In the genomic region with DNA sequence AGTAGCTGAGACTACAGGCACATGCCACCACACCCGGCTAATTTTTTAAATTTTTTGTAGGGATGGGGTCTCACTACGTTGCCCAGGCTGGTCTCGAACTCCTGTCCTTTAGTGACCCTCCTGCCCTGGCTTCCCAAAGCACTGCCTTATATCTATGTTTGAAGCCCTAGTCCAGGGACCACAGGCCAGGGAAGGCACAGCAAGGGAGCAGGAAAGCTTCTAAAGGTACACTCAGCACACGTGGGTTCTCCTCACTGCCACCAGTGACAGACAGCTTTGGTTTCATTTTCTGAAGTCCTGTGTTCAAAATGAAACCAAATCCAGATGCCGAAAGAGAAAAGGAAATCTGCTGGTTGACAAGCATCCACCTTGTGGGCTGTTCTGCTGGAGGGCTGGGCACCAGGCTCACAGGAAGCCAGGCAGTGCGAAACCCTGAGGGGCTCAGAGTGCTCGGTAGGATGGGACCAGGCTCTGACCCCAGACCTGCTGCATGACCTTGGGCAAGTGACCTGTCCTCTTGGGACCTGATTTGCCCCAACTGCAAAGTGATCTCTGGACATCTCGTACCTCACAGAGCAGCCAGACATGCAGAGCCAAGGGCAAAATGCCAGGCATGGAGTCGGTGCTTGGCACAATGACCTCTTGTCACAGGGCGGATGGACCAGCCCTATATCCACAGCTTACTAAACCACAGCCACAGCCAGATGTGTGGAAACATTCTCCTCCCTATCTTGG, we compare ENCODE assay signal across 9 cellular contexts. TPM values are rescaled to one million over a fixed set of nuclear protein-coding genes. Genes with fewer than 3 reads are reported as not detected.
DNase-seq lines count a peak whose midpoint lies in the region; TF ChIP-seq lines count a peak whose summit lies in the region.
"Had no signal": no experiment of that assay in that cellular context is flagged by ENCODE, and none has a peak within 500 bp of the region (broad histone marks: within the 10 kb centered on the region; RNA-seq: fewer than 3 reads in every experiment).

No MANE protein-coding gene starts in this region.

- H3K4me1 ChIP-seq in MM.1S (ENCODE audit: low read length) (peaks cover 22% of the 10 kb centered on the region), muscle layer of duodenum (ENCODE audit: control insufficient read depth in 1 of 2, insufficient read depth in 2 of 2, low read length in 2 of 2) (peaks cover 6 to 21% of the 10 kb centered on the region in 2 donors)

- peak overlapping the region; percentile 18; the same call in 1 of the 2 replicates for H2AFZ ChIP-seq in MM.1S (ENCODE audit: low read length)

- H3K27ac ChIP-seq in MM.1S (ENCODE audit: low read length) (peak overlapping the region; percentile 63; the same call in 1 of the 2 replicates), muscle layer of duodenum (ENCODE audit: low read length) (no peak overlapping the region)

- H3K36me3 ChIP-seq in MM.1S (replicated peaks; ENCODE audit: insufficient read depth, low read length) (no peaks in the 10 kb centered on the region), muscle layer of duodenum (ENCODE audit: control insufficient read depth in 1 of 2, insufficient read depth in 2 of 2, low read length in 2 of 2) (no peaks in the 10 kb centered on the region), H7 (replicated peaks; ENCODE audit: control insufficient read depth, insufficient read depth, low read length) (peaks cover 9% of the 10 kb centered on the region)

- peaks cover 34% of the 10 kb centered on the region for H3F3A ChIP-seq in MM.1S (ENCODE audit: insufficient read depth, low read length)

- H3K27me3 ChIP-seq in MM.1S (replicated peaks; ENCODE audit: insufficient read depth, low read length): no peaks in the 10 kb centered on the region
- H3K27me3 ChIP-seq in muscle layer of duodenum (ENCODE audit: low read depth, low read length): no peaks in the 10 kb centered on the region
- no peaks in the 10 kb centered on the region for H3K27me3 ChIP-seq in H7 (ENCODE audit: control insufficient read depth, insufficient read depth, low read length)

- no peaks in the 10 kb centered on the region for H4K20me1 ChIP-seq in MM.1S (ENCODE audit: insufficient read depth, low read length)

- H3K9ac ChIP-seq in MM.1S (ENCODE audit: low read length): peak overlapping the region; percentile 35; the same call in 1 of the 2 replicates

- no peaks in the 10 kb centered on the region for H3K9me2 ChIP-seq in MM.1S (replicated peaks; ENCODE audit: insufficient read depth, low read length)

- peak overlapping the region; percentile 69 for H3K4me2 ChIP-seq in MM.1S (ENCODE audit: low read depth, low read length)

- TF ChIP-seq CTCF in MM.1S (IDR thresholded peaks at IDR 0.05; ENCODE audit: low read length): no peak

- peaks cover 4% of the 10 kb centered on the region for H3K79me2 ChIP-seq in MM.1S (ENCODE audit: low read length)

- DNase-seq in C1 segment of cervical spinal cord (lab: John Stamatoyannopoulos, UW) (peak in 11 of 14 donors; percentile 17 to 61 (median 41)), MM.1S (peak; percentile 96), H7 (no peak), NCI-H526 treated with DMSO at 0.1 percent for 48 hours (lab: John Stamatoyannopoulos, UW) (no peak), NCI-H446 treated with DMSO at 0.1 percent for 48 hours (lab: John Stamatoyannopoulos, UW) (no peak), NCI-H526 (lab: John Stamatoyannopoulos, UW) (no peak)
- DNase-seq in central memory CD4-positive, alpha-beta T cell: peak; percentile 70

- H3K4me3 ChIP-seq in MM.1S (ENCODE audit: low read length): peak overlapping the region; percentile 35
- peak overlapping the region; percentile 6 to 42 for H3K4me3 ChIP-seq in muscle layer of duodenum (ENCODE audit: low read depth in 1 of 2, low read length in 2 of 2)
- H3K4me3 ChIP-seq in H7 (ENCODE audit: insufficient read depth, low read depth, low read length): no peak overlapping the region

- H3K9me3 ChIP-seq in MM.1S (replicated peaks; ENCODE audit: insufficient read depth, low read length): no peaks in the 10 kb centered on the region
- H3K9me3 ChIP-seq in muscle layer of duodenum (ENCODE audit: control insufficient read depth in 1 of 2, low read length in 2 of 2): no peaks in the 10 kb centered on the region

RNA-seq across cellular contexts. Expression of a gene that starts 2.7 kb away (rescaled TPM):
- total RNA-seq in H7 (2014; rRNA removed; shearing (Covaris generic)): 16.3 and 16.4 TPM in 2 replicates

RNA-seq across cellular contexts. Expression of a gene that starts 10.4 kb away (rescaled TPM):
- total RNA-seq in H7 (2014; rRNA removed; shearing (Covaris generic)): not detected in 2 replicates
- total RNA-seq: endothelial cell of umbilical vein had no signal

RNA-seq across cellular contexts. Expression of a gene that starts 14.7 kb away (rescaled TPM):
- not detected in 2 replicates for total RNA-seq in H7 (2014; rRNA removed; shearing (Covaris generic))
- total RNA-seq: endothelial cell of umbilical vein had no signal

RNA-seq across cellular contexts. Expression of a gene that starts 17.6 kb away (rescaled TPM):
- total RNA-seq in H7 (2014; rRNA removed; shearing (Covaris generic)): not detected in 2 replicates
- total RNA-seq: endothelial cell of umbilical vein had no signal

RNA-seq across cellular contexts. Expression of a gene that starts 22.4 kb away (rescaled TPM):
- not detected in 2 replicates for total RNA-seq in H7 (2014; rRNA removed; shearing (Covaris generic))
- total RNA-seq: endothelial cell of umbilical vein had no signal

Comparison
In these comparisons a context has a peak if more than half of its experiments do, and no peak if none do; other contexts are left out.
1. DNase-seq: peak in C1 segment of cervical spinal cord (11 of 14), MM.1S (single experiment) and central memory CD4-positive, alpha-beta T cell (single experiment); none in H7 (single experiment), NCI-H526 treated with DMSO at 0.1 percent for 48 hours (single experiment), NCI-H446 treated with DMSO at 0.1 percent for 48 hours (single experiment) and NCI-H526 (0 of 2).